8 cellular contexts compared by ENCODE assay signal in genomic region chr17:51153210-51154072, GRCh38. TPM values are rescaled to one million over a fixed set of nuclear protein-coding genes. Genes with fewer than 3 reads are reported as not detected.
DNase-seq lines count a peak whose midpoint lies in the region; ATAC-seq, FAIRE-seq and TF ChIP-seq lines count a peak whose summit lies in the region.

Gene NME1, plus strand, starts transcription at chr17:51153559. Its CDS starts 2,096 bp downstream, at chr17:51155655.

- TF ChIP-seq POLR2A in H54 (IDR thresholded peaks at IDR 0.05; ENCODE audit: low read depth, low read length): peak; percentile 64; the same call in 1 of the 2 replicates
- no peak for TF ChIP-seq POLR2A in stomach (IDR thresholded peaks at IDR 0.05)

- no peaks in the 10 kb centered on the region for H3K27me3 Mint-ChIP-seq in nephron progenitor cell (ENCODE audit: low read depth, poor library complexity)

- TF ChIP-seq CTCF in RWPE2 (IDR thresholded peaks at IDR 0.05; ENCODE audit: poor library complexity, severe bottlenecking): peak; percentile 96
- TF ChIP-seq CTCF in nephron progenitor cell (IDR thresholded peaks at IDR 0.05): peak; percentile 57
- TF ChIP-seq CTCF in stomach (IDR thresholded peaks at IDR 0.05): peak in 5 of 7 experiments; percentile 53 to 95 (median 75)

- H3K9me3 ChIP-seq in RWPE2 (ENCODE audit: severe bottlenecking) (no peaks in the 10 kb centered on the region), stomach (no peaks in the 10 kb centered on the region)

- peaks cover 5% of the 10 kb centered on the region for H3K4me1 Mint-ChIP-seq in nephron progenitor cell

- no peaks in the 10 kb centered on the region for H3K9me3 Mint-ChIP-seq in nephron progenitor cell

- H3K36me3 ChIP-seq in RWPE2 (ENCODE audit: low read depth) (peaks cover 31% of the 10 kb centered on the region), stomach (peaks cover 0 to 17% (median 12%) of the 10 kb centered on the region in 4 donors)

- no peak within 1 kb of the TSS for H3K4me3 Mint-ChIP-seq in nephron progenitor cell

- intact Hi-C loops in stomach (cut with DNase I; ENCODE audit: low total_unique reads): loop anchor here (5.0 kb wide), 1 partner anchor 151 kb away; no protein-coding TSS in a partner anchor

- FAIRE-seq in H54 (lab: Jason Lieb, UNC): peak; percentile 92

- in situ Hi-C loops in G401 (cut with HindIII; ENCODE audit: low sequenced_read_pairs): no loop called here

- H3K27ac ChIP-seq in RWPE2 (ENCODE audit: poor library complexity, severe bottlenecking) (peak within 1 kb of the TSS; percentile 59), stomach (peak within 1 kb of the TSS; percentile 79 to 88 (median 86))

- peak within 1 kb of the TSS; percentile 55 for H3K4me3 ChIP-seq in RWPE2 (ENCODE audit: severe bottlenecking)
- peak within 1 kb of the TSS; percentile 60 to 96 (median 78) for H3K4me3 ChIP-seq in stomach

- TF ChIP-seq EP300 in stomach (IDR thresholded peaks at IDR 0.05): no peak

- peak; percentile 94 for ATAC-seq in RWPE2 (ENCODE audit: low read depth)

- peaks cover 13% of the 10 kb centered on the region for H3K4me1 ChIP-seq in RWPE2 (ENCODE audit: insufficient read depth, poor library complexity, severe bottlenecking)
- peaks cover 11 to 30% (median 19%) of the 10 kb centered on the region in 4 donors for H3K4me1 ChIP-seq in stomach

- WGBS in stomach, 5 donors: 0 to 1% (median 0%) methylated on average over 58 to 60 of the region's 60 CpGs

- H3K27ac Mint-ChIP-seq in nephron progenitor cell: no peak within 1 kb of the TSS

- DNase-seq in G401 (ENCODE audit: low spot score): peak; percentile 100
- peak; percentile 90 for DNase-seq in H54 (ENCODE audit: insufficient read length, low spot score)
- peak; percentile 99 for DNase-seq in LoVo (ENCODE audit: low spot score)
- peak; percentile 96 for DNase-seq in RWPE2 (ENCODE audit: low spot score)
- DNase-seq in activated T-helper 9 cell treated with anti-CD3 and anti-CD28 coated beads, Interleukin-2, amount 50 U/mL, for 16 hours (ENCODE audit: low read depth): peak; percentile 95
- DNase-seq in fibroblast of the conjunctiva (ENCODE audit: low read depth): peak; percentile 99
- peak; percentile 97 for DNase-seq in nephron progenitor cell
- peak; percentile 97 for DNase-seq in stomach

- H3K36me3 Mint-ChIP-seq in nephron progenitor cell (ENCODE audit: low read depth): peaks cover 28% of the 10 kb centered on the region

- H3K27me3 ChIP-seq in RWPE2 (ENCODE audit: insufficient read depth, poor library complexity, severe bottlenecking): no peaks in the 10 kb centered on the region
- no peaks in the 10 kb centered on the region for H3K27me3 ChIP-seq in stomach

RNA-seq across cellular contexts. Expression of gene NME1, which starts in this region (rescaled TPM):
- total RNA-seq in G401 (2014; rRNA removed; shearing (Covaris generic)): 376 and 415 TPM in 2 replicates
- total RNA-seq in stomach: 10 to 100 TPM in 2 of 5 donors, 1 to 10 TPM in 2, not detected in 1; 2.2 to 44.1 (median 18.0) TPM
- polyA plus RNA-seq in stomach: 100 to 1,000 TPM in 2 of 3 donors, 10 to 100 TPM in 1; 52.4 to 135 (median 126) TPM

Comparison
In these comparisons a context has a peak if more than half of its experiments do, and no peak if none do; other contexts are left out.
1. Peak in every context shown above with its lines: DNase-seq, ATAC-seq, H3K4me3 ChIP-seq and H3K27ac ChIP-seq.